ENCODE assay signal across 6 cellular contexts in the genomic region with DNA sequence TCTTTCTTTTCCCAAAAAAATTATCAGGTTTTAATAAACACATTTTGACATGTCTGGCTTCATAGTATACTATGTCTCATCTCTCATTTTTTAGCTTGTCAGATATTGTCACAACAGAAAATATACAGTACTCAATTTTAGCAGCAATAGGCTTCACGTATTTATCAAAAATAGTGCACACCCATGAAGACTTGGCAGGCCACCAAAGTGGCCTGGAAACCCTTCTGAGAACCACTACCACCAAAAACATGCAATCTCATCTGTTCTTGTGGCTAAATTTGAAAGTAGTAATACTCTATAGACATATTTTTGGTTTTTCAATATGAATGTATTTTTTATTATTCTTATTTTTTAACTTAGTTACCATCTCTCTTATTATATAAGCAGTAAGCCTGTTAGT.
"Had no signal": no experiment of that assay in that cellular context is flagged by ENCODE, and none has a peak within 500 bp of the region (broad histone marks: within the 10 kb centered on the region; RNA-seq: fewer than 3 reads in every experiment).

No MANE protein-coding gene starts in this region.

- DNase-seq: H9, HCEC 1CT, IMR-90, KG1 had no signal

- H3K4me3 ChIP-seq: GM23338, K562 had no signal

- ATAC-seq: GM23338, K562 had no signal
